ENCODE assay signal across 9 cellular contexts in genomic region chr6:137341721-137342195, GRCh38.
DNase-seq lines count a peak whose midpoint lies in the region; ATAC-seq, FAIRE-seq and TF ChIP-seq lines count a peak whose summit lies in the region.
"Had no signal": no experiment of that assay in that cellular context is flagged by ENCODE, and none has a peak within 500 bp of the region (broad histone marks: within the 10 kb centered on the region; RNA-seq: fewer than 3 reads in every experiment).

No MANE protein-coding gene starts in this region.

- H3K36me3 Mint-ChIP-seq in activated naive CD4-positive, alpha-beta T cell treated with anti-CD3 and anti-CD28 coated beads, Interleukin-2, amount 10 ng/mL, durations not matched to agents 7 days and 5 days: peaks cover 2% of the 10 kb centered on the region
- H3K36me3 Mint-ChIP-seq: memory B cell had no signal

- no peak for TF ChIP-seq POLR2A in esophagus squamous epithelium (IDR thresholded peaks at IDR 0.05)

- H3K36me3 ChIP-seq in OCI-LY3 (replicated peaks; ENCODE audit: low read depth, low read length): no peaks in the 10 kb centered on the region
- H3K36me3 ChIP-seq in keratinocyte (ENCODE audit: control insufficient read depth in 2 of 2, extremely low read depth in 1 of 2, insufficient read depth in 2 of 2, low read length in 2 of 2): no peaks in the 10 kb centered on the region
- no peaks in the 10 kb centered on the region for H3K36me3 ChIP-seq in esophagus squamous epithelium

- TF ChIP-seq CTCF in OCI-LY3 (IDR thresholded peaks at IDR 0.05; ENCODE audit: low read depth, low read length): peak; percentile 67
- peak; percentile 37 to 65 (median 45) for TF ChIP-seq CTCF in keratinocyte (optimal IDR thresholded peaks at IDR 0.05 in 1 of 3, IDR thresholded peaks at IDR 0.05 in 1 of 3, conservative IDR thresholded peaks at IDR 0.05 in 1 of 3; ENCODE audit: extremely low read depth in 1 of 3, insufficient read depth in 2 of 3, low read length in 3 of 3)
- TF ChIP-seq CTCF in esophagus squamous epithelium (IDR thresholded peaks at IDR 0.05): peak in 1 of 6 experiments; percentile 14

- WGBS in esophagus squamous epithelium, 2 donors: 53 to 63% methylated on average over 4 to 14 of the region's 15 CpGs

- dilution Hi-C loops in keratinocyte (cut with MboI; ENCODE audit: extremely low pct_ligation_motif_present, low sequenced_read_pairs): no loop called here

- H3K9me3 Mint-ChIP-seq in activated naive CD4-positive, alpha-beta T cell treated with anti-CD3 and anti-CD28 coated beads, Interleukin-2, amount 10 ng/mL, durations not matched to agents 7 days and 5 days: no peaks in the 10 kb centered on the region
- H3K9me3 Mint-ChIP-seq: memory B cell had no signal

- H3K4me2 ChIP-seq in OCI-LY3 (ENCODE audit: low read length) (peak overlapping the region; percentile 95), keratinocyte (ENCODE audit: control insufficient read depth, extremely low read depth, insufficient read depth, low read depth, low read length) (peak overlapping the region; percentile 25)

- H4K20me1 ChIP-seq in OCI-LY3 (ENCODE audit: insufficient read depth, low read length): no peaks in the 10 kb centered on the region
- H4K20me1 ChIP-seq in keratinocyte (ENCODE audit: control insufficient read depth, extremely low read depth, insufficient read depth, low read length): no peaks in the 10 kb centered on the region

- peak; percentile 48 for FAIRE-seq in GM18507 (lab: Jason Lieb, UNC)
- no peak for FAIRE-seq in keratinocyte (lab: Jason Lieb, UNC)

- H3K9me1 ChIP-seq in keratinocyte (ENCODE audit: control insufficient read depth, extremely low read depth, insufficient read depth, low read length): no peaks in the 10 kb centered on the region

- H3K4me1 ChIP-seq in OCI-LY3 (ENCODE audit: low read length) (peaks cover 15% of the 10 kb centered on the region), keratinocyte (ENCODE audit: control insufficient read depth, extremely low read depth, insufficient read depth, low read length) (peaks cover 11% of the 10 kb centered on the region), esophagus squamous epithelium (peaks cover 0 to 33% (median 16%) of the 10 kb centered on the region in 3 donors)

- peaks cover 25% of the 10 kb centered on the region for H3K4me1 Mint-ChIP-seq in activated naive CD4-positive, alpha-beta T cell treated with anti-CD3 and anti-CD28 coated beads, Interleukin-2, amount 10 ng/mL, durations not matched to agents 7 days and 5 days

- H2AFZ ChIP-seq in OCI-LY3 (ENCODE audit: low read depth, low read length) (no peak overlapping the region; the same call in 1 of the 2 replicates), keratinocyte (ENCODE audit: control insufficient read depth, low read length) (peak overlapping the region; percentile 70)

- peak overlapping the region; percentile 35 for H3K4me3 Mint-ChIP-seq in activated naive CD4-positive, alpha-beta T cell treated with anti-CD3 and anti-CD28 coated beads, Interleukin-2, amount 10 ng/mL, durations not matched to agents 7 days and 5 days

- H3K4me3 ChIP-seq in OCI-LY3 (ENCODE audit: low read length): peak overlapping the region; percentile 80
- no peak overlapping the region for H3K4me3 ChIP-seq in keratinocyte (ENCODE audit: control insufficient read depth in 2 of 3, extremely low read depth in 1 of 3, insufficient read depth in 2 of 3, low read depth in 1 of 3, low read length in 3 of 3)
- H3K4me3 ChIP-seq in esophagus squamous epithelium: no peak overlapping the region

- in situ Hi-C loops in ACHN (cut with HindIII; ENCODE audit: low pct_ligation_motif_present, low pct_unique_long_range_greater_than_20kb, low sequenced_read_pairs): no loop called here

- CTCF ChIA-PET in activated naive CD4-positive, alpha-beta T cell treated with anti-CD3 and anti-CD28 coated beads, Interleukin-2, amount 10 ng/mL, durations not matched to agents 7 days and 5 days (lab: Charles Lee): interaction anchor here (0.7 to 2.7 kb wide), 18 partner anchors 11 to 300 kb away, joined by 3 to 13 read pairs (median 5); no protein-coding TSS in a partner anchor

- no peaks in the 10 kb centered on the region for H3K79me2 ChIP-seq in OCI-LY3 (ENCODE audit: low read length)
- H3K79me2 ChIP-seq in keratinocyte (ENCODE audit: control insufficient read depth, insufficient read depth, low read length): no peaks in the 10 kb centered on the region

- intact Hi-C loops in esophagus squamous epithelium (cut with DNase I): no loop called here

- H3K27me3 Mint-ChIP-seq in activated naive CD4-positive, alpha-beta T cell treated with anti-CD3 and anti-CD28 coated beads, Interleukin-2, amount 10 ng/mL, durations not matched to agents 7 days and 5 days: peaks cover 19% of the 10 kb centered on the region
- H3K27me3 Mint-ChIP-seq: memory B cell had no signal

- H3K27ac ChIP-seq in OCI-LY3 (ENCODE audit: low read length) (no peak overlapping the region), keratinocyte (ENCODE audit: control insufficient read depth, insufficient read depth, low read length) (no peak overlapping the region), esophagus squamous epithelium (no peak overlapping the region)

- DNase-seq in ACHN (peak; percentile 43), GM18507 (ENCODE audit: extremely low spot score, insufficient read length, low read depth) (no peak), keratinocyte (ENCODE audit: low read depth, low spot score) (no peak), esophagus squamous epithelium (lab: John Stamatoyannopoulos, UW) (no peak)
- peak; percentile 64 for DNase-seq in activated naive CD4-positive, alpha-beta T cell treated with anti-CD3 and anti-CD28 coated beads, Interleukin-2, amount 10 ng/mL, durations not matched to agents 7 days and 5 days
- peak; percentile 24 to 40 for DNase-seq in stimulated activated CD8-positive, alpha-beta memory T cell treated with anti-CD3 and anti-CD28 coated beads, Interleukin-2, amount 100 ng/mL, for 1 hour (ENCODE audit: low read depth in 2 of 2)

- ATAC-seq in GM21526 (IDR thresholded peaks at IDR 0.05; ENCODE audit: low FRiP score, unreplicated experiment): no peak

- H3K27me3 ChIP-seq in OCI-LY3 (ENCODE audit: low read depth, low read length) (no peaks in the 10 kb centered on the region), keratinocyte (ENCODE audit: control insufficient read depth, extremely low read depth, insufficient read depth, low read length) (no peaks in the 10 kb centered on the region), esophagus squamous epithelium (no peaks in the 10 kb centered on the region)

- H3K9ac ChIP-seq in OCI-LY3 (ENCODE audit: low read length) (no peak overlapping the region; the same call in 1 of the 2 replicates), keratinocyte (ENCODE audit: control insufficient read depth, extremely low read depth, insufficient read depth, low read length) (no peak overlapping the region)

- peak overlapping the region; percentile 14 for H3K27ac Mint-ChIP-seq in activated naive CD4-positive, alpha-beta T cell treated with anti-CD3 and anti-CD28 coated beads, Interleukin-2, amount 10 ng/mL, durations not matched to agents 7 days and 5 days
- H3K27ac Mint-ChIP-seq: memory B cell had no signal

- H3K9me3 ChIP-seq in OCI-LY3 (ENCODE audit: insufficient read depth, low read length): no peaks in the 10 kb centered on the region
- H3K9me3 ChIP-seq in keratinocyte (ENCODE audit: control insufficient read depth, low read depth, low read length): no peaks in the 10 kb centered on the region
- no peaks in the 10 kb centered on the region for H3K9me3 ChIP-seq in esophagus squamous epithelium

Comparison
In these comparisons a context has a peak if more than half of its experiments do, and no peak if none do; other contexts are left out.
1. DNase-seq: peak in ACHN (single experiment), activated naive CD4-positive, alpha-beta T cell treated with anti-CD3 and anti-CD28 coated beads, Interleukin-2, amount 10 ng/mL, durations not matched to agents 7 days and 5 days (single experiment) and stimulated activated CD8-positive, alpha-beta memory T cell treated with anti-CD3 and anti-CD28 coated beads, Interleukin-2, amount 100 ng/mL, for 1 hour (2 of 2); none in GM18507 (single experiment), keratinocyte (single experiment) and esophagus squamous epithelium (single experiment).